Comparison of ENCODE assay signal across 19 cellular contexts in genomic region chr13:31227870-31228269, GRCh38.
"Had no signal": no experiment of that assay in that cellular context is flagged by ENCODE, and none has a peak within 500 bp of the region (broad histone marks: within the 10 kb centered on the region; RNA-seq: fewer than 3 reads in every experiment).

No MANE protein-coding gene starts in this region.

- H3K4me3 ChIP-seq: heart right ventricle, lower lobe of right lung, neural progenitor cell, spleen, testis, uterus had no signal

- H3K27ac ChIP-seq: lower lobe of right lung, neural progenitor cell, spleen, testis, uterus had no signal

- H3K9me3 ChIP-seq: heart right ventricle, lower lobe of right lung, spleen, testis, uterus had no signal

- DNase-seq: activated CD4-positive, alpha-beta T cell treated with anti-CD3 and anti-CD28 coated beads for 4 hours; activated CD4-positive, alpha-beta T cell treated with anti-CD3 and anti-CD28 coated beads, Interleukin-2, amount 50 U/mL, for 48 hours; activated CD4-positive, CD25-positive, alpha-beta regulatory T cell; activated effector memory CD4-positive, alpha-beta T cell treated with Interleukin-2 at 50 U/mL for 16 hours; activated naive CD4-positive, alpha-beta T cell treated with anti-CD3 and anti-CD28 coated beads for 36 hours; activated T-cell treated with anti-CD3 and anti-CD28 coated beads, Interleukin-2, amount 50 U/mL, for 72 hours; heart right ventricle; kidney; lower lobe of right lung; naive B cell; retina; spleen; stimulated activated CD4-positive, alpha-beta T cell treated with anti-CD3 and anti-CD28 coated beads, Interleukin-4, amount 100 ng/mL, for 1 hour; stimulated activated naive CD4-positive, alpha-beta T cell; T1000; testis; trophoblast cell; uterus had no signal

- H3K36me3 ChIP-seq: lower lobe of right lung, neural progenitor cell, uterus had no signal

- H3K4me2 ChIP-seq: neural progenitor cell had no signal

- H3K4me1 ChIP-seq: lower lobe of right lung, spleen, testis, uterus had no signal

- H2AFZ ChIP-seq: neural progenitor cell had no signal

- H3K27me3 ChIP-seq: heart right ventricle, neural progenitor cell, spleen, testis, uterus had no signal
